Comparison of ENCODE assay signal across 33 cellular contexts in genomic region chr16:50940275-50940854, GRCh38.
DNase-seq lines count a peak whose midpoint lies in the region; ATAC-seq, FAIRE-seq and TF ChIP-seq lines count a peak whose summit lies in the region.
"Had no signal": no experiment of that assay in that cellular context is flagged by ENCODE, and none has a peak within 500 bp of the region (broad histone marks: within the 10 kb centered on the region; RNA-seq: fewer than 3 reads in every experiment).

No MANE protein-coding gene starts in this region.

- H3K4me3 ChIP-seq in breast epithelium (no peak overlapping the region), bronchial epithelial cell (ENCODE audit: low read depth, low read length) (no peak overlapping the region)
- H3K4me3 ChIP-seq: BLaER1 treated with 17β-estradiol and CSF1 and Interleukin-3, amounts not matched to agents 10 nM and 100 nM; lung; mucosa of descending colon; right lobe of liver; thoracic aorta; vagina had no signal

- H3K9me3 Mint-ChIP-seq in MCF 10A (ENCODE audit: unreplicated experiment), result no peaks in the 10 kb centered on the region
- H3K9me3 Mint-ChIP-seq: activated CD4-positive, alpha-beta memory T cell treated with anti-CD3 and anti-CD28 coated beads for 36 hours; activated T-helper 2 cell treated with anti-CD3 and anti-CD28 coated beads, Interferon-gamma antibody, Interleukin-2, Interleukin-4, amounts not matched to agents 10 μg/mL and 5 μg/mL and 100 μg/mL, durations not matched to agents 14 hours and 24 hours and 36 hours; dendritic cell treated with granulocyte-macrophage colony-stimulating factor and Interleukin-4, amounts not matched to agents 40 ng/mL and 50 ng/mL, for 4 days; nephron progenitor cell had no signal

- no peak for FAIRE-seq in bronchial epithelial cell (lab: Jason Lieb, UNC)

- no peak for TF ChIP-seq POLR2A in breast epithelium (IDR thresholded peaks at IDR 0.05)

- H3K4me3 Mint-ChIP-seq in MCF 10A (ENCODE audit: unreplicated experiment), result no peak overlapping the region
- H3K4me3 Mint-ChIP-seq: activated CD4-positive, alpha-beta memory T cell treated with anti-CD3 and anti-CD28 coated beads for 36 hours; activated naive CD8-positive, alpha-beta T cell; dendritic cell treated with granulocyte-macrophage colony-stimulating factor and Interleukin-4, amounts not matched to agents 40 ng/mL and 50 ng/mL, for 4 days; HFFc6; nephron progenitor cell had no signal

- H3K27me3 Mint-ChIP-seq in MCF 10A (ENCODE audit: insufficient read depth, unreplicated experiment), result no peaks in the 10 kb centered on the region

- no peaks in the 10 kb centered on the region for H3K4me1 Mint-ChIP-seq in MCF 10A (ENCODE audit: insufficient read depth, unreplicated experiment)

- H3K36me3 Mint-ChIP-seq in MCF 10A (ENCODE audit: insufficient read depth, unreplicated experiment), result no peaks in the 10 kb centered on the region
- H3K36me3 Mint-ChIP-seq: activated CD4-positive, alpha-beta memory T cell treated with anti-CD3 and anti-CD28 coated beads for 36 hours; activated naive CD8-positive, alpha-beta T cell had no signal

- no peaks in the 10 kb centered on the region for H3K9me3 ChIP-seq in breast epithelium
- H3K9me3 ChIP-seq: BLaER1 treated with 17β-estradiol and CSF1 and Interleukin-3, amounts not matched to agents 10 nM and 100 nM; mucosa of descending colon; right lobe of liver; thoracic aorta; vagina had no signal

- no peaks in the 10 kb centered on the region for H3K4me1 ChIP-seq in breast epithelium
- H3K4me1 ChIP-seq: BLaER1 treated with 17β-estradiol and CSF1 and Interleukin-3, amounts not matched to agents 10 nM and 100 nM; vagina had no signal

- no peak overlapping the region for H3K27ac Mint-ChIP-seq in MCF 10A (ENCODE audit: low read depth, unreplicated experiment)
- H3K27ac Mint-ChIP-seq: activated CD4-positive, alpha-beta memory T cell treated with anti-CD3 and anti-CD28 coated beads for 36 hours; activated naive CD8-positive, alpha-beta T cell; activated T-helper 2 cell treated with anti-CD3 and anti-CD28 coated beads, Interferon-gamma antibody, Interleukin-2, Interleukin-4, amounts not matched to agents 10 μg/mL and 5 μg/mL and 100 μg/mL, durations not matched to agents 14 hours and 24 hours and 36 hours; dendritic cell treated with granulocyte-macrophage colony-stimulating factor and Interleukin-4, amounts not matched to agents 40 ng/mL and 50 ng/mL, for 4 days; HFFc6; nephron progenitor cell had no signal

- peak; percentile 70 for DNase-seq in MCF 10A (ENCODE audit: unreplicated experiment)
- no peak for DNase-seq in breast epithelium (ENCODE audit: low spot score in 2 of 2)
- peak; percentile 37 for DNase-seq in NCI-H345 treated with DMSO at 0.1 percent for 48 hours (lab: John Stamatoyannopoulos, UW; ENCODE audit: unreplicated experiment)
- peak; percentile 25 for DNase-seq in bronchial epithelial cell (ENCODE audit: low read depth)
- DNase-seq in RKO (ENCODE audit: low spot score), result no peak
- DNase-seq in SW480 (ENCODE audit: low spot score), result no peak
- DNase-seq: ACHN; activated CD4-positive, alpha-beta memory T cell treated with anti-CD3 and anti-CD28 coated beads for 36 hours; activated CD8-positive, alpha-beta memory T cell treated with anti-CD3 and anti-CD28 coated beads, Interleukin-2, amount 50 U/mL, for 48 hours; aorta; Calu3; central memory CD4-positive, alpha-beta T cell; HFFc6; KG1; kidney glomerular epithelial cell; mucosa of descending colon; NCI-H1694 treated with DMSO at 0.1 percent for 48 hours; nephron progenitor cell; posterior cingulate gyrus; right lobe of liver; Right ventricle myocardium superior; stimulated activated CD4-positive, alpha-beta T cell treated with anti-CD3 and anti-CD28 coated beads, Interleukin-12 subunit alpha, Interleukin-12 subunit beta, amount 100 ng/mL, for 4 hours; stimulated activated naive CD4-positive, alpha-beta T cell treated with Interleukin-2 at 50 U/mL for 16 hours had no signal

- TF ChIP-seq CTCF in MCF 10A (IDR thresholded peaks at IDR 0.05; ENCODE audit: unreplicated experiment) (no peak), breast epithelium (IDR thresholded peaks at IDR 0.05) (no peak), bronchial epithelial cell (IDR thresholded peaks at IDR 0.05; ENCODE audit: insufficient read depth, low read length, severe bottlenecking) (no peak)

- no peak overlapping the region for H3K27ac ChIP-seq in breast epithelium
- H3K27ac ChIP-seq: BLaER1 treated with 17β-estradiol and CSF1 and Interleukin-3, amounts not matched to agents 10 nM and 100 nM; right lobe of liver; thoracic aorta; vagina had no signal

- BruUV-seq in MCF 10A (replicated peaks; lab: Mats Ljungman, UMichigan), result no TSS peak

- no peaks in the 10 kb centered on the region for H3K36me3 ChIP-seq in breast epithelium
- no peaks in the 10 kb centered on the region for H3K36me3 ChIP-seq in bronchial epithelial cell (ENCODE audit: control insufficient read depth, insufficient read depth, low read length)
- H3K36me3 ChIP-seq: BLaER1 treated with 17β-estradiol and CSF1 and Interleukin-3, amounts not matched to agents 10 nM and 100 nM; right lobe of liver; thoracic aorta; vagina had no signal

- intact Hi-C loops in MCF 10A (cut with micrococcal nuclease) (no loop called here), breast epithelium (cut with DNase I; ENCODE audit: low total_unique reads) (no loop called here)

- H3K27me3 ChIP-seq in breast epithelium (peaks cover 0 to 12% of the 10 kb centered on the region in 2 donors), bronchial epithelial cell (ENCODE audit: control insufficient read depth, insufficient read depth, low read length) (no peaks in the 10 kb centered on the region)
- H3K27me3 ChIP-seq: BLaER1 treated with 17β-estradiol and CSF1 and Interleukin-3, amounts not matched to agents 10 nM and 100 nM; right lobe of liver; vagina had no signal

- CTCF ChIA-PET in MCF 10A (lab: Yijun Ruan, JAX), result interaction anchor here (0.9 kb wide), 1 partner anchor 133 kb away, joined by 3 read pairs; no protein-coding TSS in a partner anchor

- POLR2A ChIA-PET in MCF 10A (lab: Yijun Ruan, JAX), result no interaction called here

- ATAC-seq in GM18502 (IDR thresholded peaks at IDR 0.05; ENCODE audit: poor library complexity, unreplicated experiment), result no peak
- no peak for ATAC-seq in SK-N-SH treated with all-trans-retinoic acid at 6 μM for 48 hours
- ATAC-seq: activated CD4-positive, CD25-positive, alpha-beta regulatory T cell treated with anti-CD3 and anti-CD28 coated beads, Interleukin-2, amount 50 U/mL, for 24 hours; mucosa of descending colon; right lobe of liver had no signal

TF ChIP-seq in SK-N-SH treated with all-trans-retinoic acid at 6 μM for 48 hours, 23 proteins besides CTCF, POLR2A, EP300 and RAD21 (continues in another document):
- TF ChIP-seq SNAI2 (CRISPR knock-in tag; IDR thresholded peaks at IDR 0.05) (no peak), ZNF565 (CRISPR knock-in tag; conservative IDR thresholded peaks at IDR 0.05; ENCODE audit: low read depth) (no peak), TSHZ2 (CRISPR knock-in tag; IDR thresholded peaks at IDR 0.05) (no peak), ZFP3 (CRISPR knock-in tag; IDR thresholded peaks at IDR 0.05) (no peak), OSR1 (CRISPR knock-in tag; IDR thresholded peaks at IDR 0.05) (no peak), TCF4 (CRISPR knock-in tag; IDR thresholded peaks at IDR 0.05; ENCODE audit: borderline replicate concordance) (no peak), ZFP30 (CRISPR knock-in tag; IDR thresholded peaks at IDR 0.05) (no peak), BACH2 (CRISPR knock-in tag; IDR thresholded peaks at IDR 0.05; ENCODE audit: borderline replicate concordance) (no peak), ZNF70 (CRISPR knock-in tag; IDR thresholded peaks at IDR 0.05) (no peak)
- TF ChIP-seq, protein P1, sequence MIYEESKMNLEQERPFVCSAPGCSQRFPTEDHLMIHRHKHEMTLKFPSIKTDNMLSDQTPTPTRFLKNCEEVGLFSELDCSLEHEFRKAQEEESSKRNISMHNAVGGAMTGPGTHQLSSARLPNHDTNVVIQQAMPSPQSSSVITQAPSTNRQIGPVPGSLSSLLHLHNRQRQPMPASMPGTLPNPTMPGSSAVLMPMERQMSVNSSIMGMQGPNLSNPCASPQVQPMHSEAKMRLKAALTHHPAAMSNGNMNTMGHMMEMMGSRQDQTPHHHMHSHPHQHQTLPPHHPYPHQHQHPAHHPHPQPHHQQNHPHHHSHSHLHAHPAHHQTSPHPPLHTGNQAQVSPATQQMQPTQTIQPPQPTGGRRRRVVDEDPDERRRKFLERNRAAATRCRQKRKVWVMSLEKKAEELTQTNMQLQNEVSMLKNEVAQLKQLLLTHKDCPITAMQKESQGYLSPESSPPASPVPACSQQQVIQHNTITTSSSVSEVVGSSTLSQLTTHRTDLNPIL (CRISPR knock-in tag; IDR thresholded peaks at IDR 0.05; ENCODE audit: low read depth), result no peak

Comparison
In these comparisons a context has a peak if more than half of its experiments do, and no peak if none do; other contexts are left out.
1. DNase-seq: peak in MCF 10A (single experiment), NCI-H345 treated with DMSO at 0.1 percent for 48 hours (single experiment) and bronchial epithelial cell (single experiment); none in breast epithelium (0 of 2), RKO (single experiment) and SW480 (single experiment).